ENCODE assay signal across 23 cellular contexts in the genomic region with DNA sequence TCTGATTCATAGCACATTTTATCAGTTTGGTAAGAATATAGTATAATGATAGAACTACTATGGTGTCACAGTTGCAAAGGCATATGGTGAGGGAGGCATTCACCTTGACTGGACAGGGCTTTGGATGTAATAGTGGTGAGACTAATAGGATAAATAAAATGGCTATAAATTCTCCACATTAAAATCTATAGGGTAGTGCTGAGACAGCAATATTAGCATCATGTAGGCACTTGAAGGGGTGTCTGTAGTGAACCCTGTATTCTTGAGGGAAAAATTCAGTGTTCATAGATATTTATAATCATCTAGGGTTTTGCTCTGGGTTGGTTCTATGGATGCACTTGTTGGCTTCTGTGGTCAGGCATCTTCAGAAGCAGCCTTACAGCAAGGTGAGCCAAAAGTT. TPM values are rescaled to one million over a fixed set of nuclear protein-coding genes. Genes with fewer than 3 reads are reported as not detected.
DNase-seq lines count a peak whose midpoint lies in the region; ATAC-seq, FAIRE-seq and TF ChIP-seq lines count a peak whose summit lies in the region.
"Had no signal": no experiment of that assay in that cellular context is flagged by ENCODE, and none has a peak within 500 bp of the region (broad histone marks: within the 10 kb centered on the region; RNA-seq: fewer than 3 reads in every experiment).

No MANE protein-coding gene starts in this region.

- no peak overlapping the region for H4K8ac ChIP-seq in IMR-90 (ENCODE audit: low read depth in 2 of 2, low read length in 2 of 2)

- H3K4me1 Mint-ChIP-seq in T-cell = no peaks in the 10 kb centered on the region

- no peaks in the 10 kb centered on the region for H3K79me1 ChIP-seq in IMR-90 (ENCODE audit: low read depth in 1 of 2, low read length in 2 of 2)

- peaks cover 34% of the 10 kb centered on the region in 2 donors for H3K27me3 Mint-ChIP-seq in T-cell

- dilution Hi-C loops in IMR-90 (cut with HindIII; ENCODE audit: low sequenced_read_pairs, unreplicated experiment) = no loop called here

- POLR2A ChIA-PET in HepG2 (lab: Yijun Ruan, JAX) (no interaction called here), IMR-90 (lab: Charles Lee; ENCODE audit: unreplicated experiment) (no interaction called here), T-cell (lab: Charles Lee) (no interaction called here)

- H3K9me3 ChIP-seq in HepG2 (ENCODE audit: low read length) (no peaks in the 10 kb centered on the region), right lobe of liver (no peaks in the 10 kb centered on the region), IMR-90 (ENCODE audit: control insufficient read depth, insufficient read depth, low read length) (peaks cover 19% of the 10 kb centered on the region), lung (ENCODE audit: control insufficient read depth in 2 of 2, insufficient read depth in 1 of 2, low read length in 1 of 2) (peaks cover 0 to 8% of the 10 kb centered on the region in 2 donors)
- H3K9me3 ChIP-seq: BE2C had no signal

- CTCF ChIA-PET in HepG2 (lab: Yijun Ruan, JAX; ENCODE audit: low intra/inter-chr PET ratio, low total read pairs) (no interaction called here), IMR-90 (lab: Yijun Ruan, JAX) (no interaction called here), T-cell (lab: Charles Lee) (no interaction called here)

- TF ChIP-seq RAD21 in HepG2 (CRISPR knock-in tag; IDR thresholded peaks at IDR 0.05) (no peak), IMR-90 (IDR thresholded peaks at IDR 0.05; ENCODE audit: low read length) (no peak)

- no peaks in the 10 kb centered on the region for H3K36me3 Mint-ChIP-seq in T-cell
- H3K36me3 Mint-ChIP-seq: CD8-positive, alpha-beta T cell had no signal

- no peak for FAIRE-seq in HepG2 (lab: Jason Lieb, UNC)
- FAIRE-seq: D721Med, GM12891, GM19239 had no signal

- no peak overlapping the region for H2BK15ac ChIP-seq in IMR-90 (ENCODE audit: low read depth, low read length)

- H3K36me3 ChIP-seq in HepG2 (replicated peaks in 1 of 2; ENCODE audit: control insufficient read depth in 1 of 2, insufficient read depth in 2 of 2, low read length in 2 of 2) (no peaks in the 10 kb centered on the region), right lobe of liver (no peaks in the 10 kb centered on the region), IMR-90 (ENCODE audit: control insufficient read depth, insufficient read depth, low read length) (no peaks in the 10 kb centered on the region), lung (ENCODE audit: control insufficient read depth in 2 of 2, insufficient read depth in 2 of 2, low read length in 2 of 2) (no peaks in the 10 kb centered on the region)
- H3K36me3 ChIP-seq: BE2C, BLaER1 had no signal

- no peak overlapping the region for H3K4ac ChIP-seq in IMR-90 (ENCODE audit: low read depth, low read length)

- no peaks in the 10 kb centered on the region for H3K4me1 ChIP-seq in HepG2 (ENCODE audit: insufficient read depth, low read length)
- no peaks in the 10 kb centered on the region for H3K4me1 ChIP-seq in right lobe of liver
- H3K4me1 ChIP-seq in IMR-90 (ENCODE audit: control insufficient read depth, insufficient read depth, low read length) = no peaks in the 10 kb centered on the region
- H3K4me1 ChIP-seq in lung (ENCODE audit: control insufficient read depth in 2 of 2, insufficient read depth in 2 of 2, low read length in 2 of 2) = no peaks in the 10 kb centered on the region

- TF ChIP-seq CTCF in HepG2 (CRISPR knock-in tag; IDR thresholded peaks at IDR 0.05) (no peak), right lobe of liver (IDR thresholded peaks at IDR 0.05) (no peak), IMR-90 (conservative IDR thresholded peaks at IDR 0.05; ENCODE audit: low read depth, low read length) (no peak), lung (IDR thresholded peaks at IDR 0.05; ENCODE audit: control extremely low read depth, extremely low read depth) (no peak)

- ATAC-seq in HepG2 = no peak
- ATAC-seq in right lobe of liver = no peak
- ATAC-seq in IMR-90 (ENCODE audit: low read depth) = no peak
- ATAC-seq in lung (ENCODE audit: insufficient read depth, low FRiP score) = peak; percentile 11
- no peak for ATAC-seq in T-cell (replicated peaks in 1 of 4)
- no peak for ATAC-seq in GM19351 (IDR thresholded peaks at IDR 0.05; ENCODE audit: unreplicated experiment)
- ATAC-seq: CD8-positive, alpha-beta T cell had no signal

- no peak overlapping the region for H2BK20ac ChIP-seq in IMR-90 (ENCODE audit: low read depth, low read length)

- H3K9me3 Mint-ChIP-seq in T-cell = peaks cover 0 to 7% (median 0%) of the 10 kb centered on the region in 3 donors
- H3K9me3 Mint-ChIP-seq: CD4-positive, alpha-beta T cell had no signal

- no peak for DNase-seq in HepG2 (ENCODE audit: low spot score)
- DNase-seq in right lobe of liver = no peak
- no peak for DNase-seq in IMR-90
- no peak for DNase-seq in lung (ENCODE audit: low spot score)
- DNase-seq in T-cell = no peak
- no peak for DNase-seq in NCI-H510A treated with DMSO at 0.1 percent for 48 hours (lab: John Stamatoyannopoulos, UW)
- DNase-seq: ACHN; BE2C; C1 segment of cervical spinal cord; Caco-2; Calu3; CD4-positive, alpha-beta T cell; CD8-positive, alpha-beta T cell; DMS79 treated with DMSO at 0.1 percent for 48 hours; GF-D8 had no signal

- no peak overlapping the region for H3K23ac ChIP-seq in IMR-90 (ENCODE audit: low read depth, low read length)

- H3K79me2 ChIP-seq in HepG2 (ENCODE audit: insufficient read depth, low read length) = no peaks in the 10 kb centered on the region

- no TSS peak for BruUV-seq in HepG2 (replicated peaks; lab: Mats Ljungman, UMichigan)
- no TSS peak for BruUV-seq in IMR-90 (replicated peaks; lab: Mats Ljungman, UMichigan)

- H2BK120ac ChIP-seq in IMR-90 (ENCODE audit: low read depth, low read length) = no peak overlapping the region

- H3K4me2 ChIP-seq in HepG2 (ENCODE audit: low read depth, low read length) (no peak overlapping the region), IMR-90 (ENCODE audit: low read depth, low read length) (no peak overlapping the region)
- H3K4me2 ChIP-seq: BLaER1 had no signal

- no peak overlapping the region for H3K14ac ChIP-seq in IMR-90 (replicated peaks; ENCODE audit: low read depth, low read length)

- no peak overlapping the region for H2AK9ac ChIP-seq in IMR-90 (replicated peaks; ENCODE audit: low read depth, low read length, poor library complexity)

- no peak overlapping the region for H3K4me3 Mint-ChIP-seq in T-cell
- H3K4me3 Mint-ChIP-seq: CD4-positive, alpha-beta T cell; CD8-positive, alpha-beta T cell had no signal

- H4K5ac ChIP-seq in IMR-90 (ENCODE audit: low read depth, low read length) = no peak overlapping the region

- H2AFZ ChIP-seq in HepG2 (ENCODE audit: low read length) (no peak overlapping the region), IMR-90 (replicated peaks; ENCODE audit: low read length, poor library complexity) (no peak overlapping the region)

- no peak overlapping the region for H4K91ac ChIP-seq in IMR-90 (ENCODE audit: insufficient read depth, low read depth, low read length)

- no peaks in the 10 kb centered on the region for H3K9me1 ChIP-seq in IMR-90 (ENCODE audit: insufficient read depth, low read length)

- no peak overlapping the region for H3K27ac Mint-ChIP-seq in T-cell
- H3K27ac Mint-ChIP-seq: CD4-positive, alpha-beta T cell; CD8-positive, alpha-beta T cell had no signal

- intact Hi-C loops in HepG2 (cut with micrococcal nuclease; ENCODE audit: unreplicated experiment) = no loop called here
- intact Hi-C loops in right lobe of liver (cut with DNase I) = no loop called here
- intact Hi-C loops in IMR-90 (cut with micrococcal nuclease) = no loop called here

- H3K56ac ChIP-seq in IMR-90 (ENCODE audit: extremely low read depth, insufficient read depth, low read length) = no peak overlapping the region

- H2BK5ac ChIP-seq in IMR-90 (ENCODE audit: low read depth, low read length, poor library complexity, severe bottlenecking) = no peak overlapping the region

- no peak overlapping the region for H3K9ac ChIP-seq in HepG2 (ENCODE audit: insufficient read depth, low read depth, low read length)
- no peak overlapping the region for H3K9ac ChIP-seq in IMR-90 (ENCODE audit: low read depth, low read length)
- H3K9ac ChIP-seq: BLaER1 had no signal

- H3K27me3 ChIP-seq in HepG2 (ENCODE audit: control insufficient read depth in 1 of 2, insufficient read depth in 2 of 2, low read length in 2 of 2) (no peaks in the 10 kb centered on the region), right lobe of liver (no peaks in the 10 kb centered on the region), IMR-90 (ENCODE audit: control insufficient read depth, insufficient read depth, low read length) (no peaks in the 10 kb centered on the region), lung (ENCODE audit: control insufficient read depth, insufficient read depth) (no peaks in the 10 kb centered on the region)
- H3K27me3 ChIP-seq: BE2C, BLaER1 had no signal

- no peak overlapping the region for H3K27ac ChIP-seq in HepG2 (ENCODE audit: extremely low read length, insufficient read depth, low read length)
- H3K27ac ChIP-seq in right lobe of liver = no peak overlapping the region
- H3K27ac ChIP-seq in IMR-90 (ENCODE audit: insufficient read depth, low read length) = no peak overlapping the region
- no peak overlapping the region for H3K27ac ChIP-seq in lung (ENCODE audit: low read depth in 1 of 2, low read length in 1 of 2)
- H3K27ac ChIP-seq: 22Rv1, BLaER1 had no signal

- in situ Hi-C loops in HepG2 (cut with HindIII; ENCODE audit: extremely low pct_ligation_motif_present, low pct_unique_long_range_greater_than_20kb) = no loop called here
- in situ Hi-C loops in IMR-90 (cut with MboI; ENCODE audit: low sequenced_read_pairs) = no loop called here

- H2AK5ac ChIP-seq in IMR-90 (ENCODE audit: low read depth, low read length) = no peak overlapping the region

- no peak overlapping the region for H3K4me3 ChIP-seq in HepG2 (replicated peaks in 1 of 3; ENCODE audit: insufficient read depth in 1 of 3, low read depth in 2 of 3, low read length in 3 of 3)
- no peak overlapping the region for H3K4me3 ChIP-seq in right lobe of liver
- no peak overlapping the region for H3K4me3 ChIP-seq in IMR-90 (ENCODE audit: insufficient read depth, low read depth, low read length)
- no peak overlapping the region for H3K4me3 ChIP-seq in lung
- H3K4me3 ChIP-seq: BLaER1 had no signal

- TF ChIP-seq POLR2A in HepG2 (IDR thresholded peaks at IDR 0.05; ENCODE audit: insufficient read depth in 1 of 2, low read depth in 2 of 2, low read length in 2 of 2) (no peak), right lobe of liver (IDR thresholded peaks at IDR 0.05) (no peak), IMR-90 (IDR thresholded peaks at IDR 0.05; ENCODE audit: low read depth, low read length) (no peak)

- no peak overlapping the region for H3K18ac ChIP-seq in IMR-90 (ENCODE audit: low read depth, low read length)

- no peak for TF ChIP-seq EP300 in HepG2 (IDR thresholded peaks at IDR 0.05; ENCODE audit: low read depth in 2 of 2, low read length in 2 of 2)
- TF ChIP-seq EP300 in HepG2 (CRISPR knock-in tag; IDR thresholded peaks at IDR 0.05; ENCODE audit: borderline replicate concordance) = no peak

- no peaks in the 10 kb centered on the region for H4K20me1 ChIP-seq in HepG2 (ENCODE audit: insufficient read depth, low read length)
- no peaks in the 10 kb centered on the region for H4K20me1 ChIP-seq in IMR-90 (ENCODE audit: insufficient read depth, low read length)
- H4K20me1 ChIP-seq: BLaER1 had no signal

RNA-seq across cellular contexts. Expression of a gene that starts 59.3 kb away (rescaled TPM):
- 0.29 TPM in 1 of 2 replicates, not detected in the other for total RNA-seq in HepG2 (2016; rRNA removed; fragmentation: Illumina TruSeq; extraction: Trizol)
- total RNA-seq in HepG2 (2016; cell fraction: cytosol; rRNA removed; fragmentation: Illumina TruSeq; extraction: Trizol; ENCODE audit: low read depth) = not detected in 2 replicates
- 0.24 and 0.68 TPM in 2 replicates for total RNA-seq in HepG2 (2016; cell fraction: insoluble cytoplasmic fraction; rRNA removed; fragmentation: Illumina TruSeq; extraction: Trizol)
- 0.09 TPM in 1 of 2 replicates, not detected in the other for total RNA-seq in HepG2 (2016; cell fraction: membrane; rRNA removed; fragmentation: Illumina TruSeq; extraction: Trizol)
- total RNA-seq in HepG2 (2016; cell fraction: nucleus; rRNA removed; fragmentation: Illumina TruSeq; extraction: Trizol) = 1.2 TPM in 1 of 2 replicates, not detected in the other
- polyA plus RNA-seq in HepG2 (2011; rRNA removed) = not detected in 2 replicates
- polyA plus RNA-seq in HepG2 (2011; cell fraction: cytosol; rRNA removed) = not detected in 2 replicates
- not detected in 2 replicates for polyA plus RNA-seq in HepG2 (2011; cell fraction: nucleus; rRNA removed)
- polyA plus RNA-seq in HepG2 (2012) = not detected in 2 replicates
- not detected in 2 replicates for polyA plus RNA-seq in HepG2 (2016; cell fraction: cytosol; fragmentation: Illumina TruSeq; extraction: Trizol; ENCODE audit: low read depth)
- polyA plus RNA-seq in HepG2 (2016; cell fraction: insoluble cytoplasmic fraction; fragmentation: Illumina TruSeq; extraction: Trizol; ENCODE audit: low read depth) = not detected in 2 replicates
- 0.14 TPM in 1 of 2 replicates, not detected in the other for polyA plus RNA-seq in HepG2 (2016; cell fraction: membrane; fragmentation: Illumina TruSeq; extraction: Trizol; ENCODE audit: low read depth)
- not detected in 2 replicates for polyA plus RNA-seq in HepG2 (2016; cell fraction: nucleus; fragmentation: Illumina TruSeq; extraction: Trizol; ENCODE audit: insufficient read depth, low read depth)
- 1.7 TPM in 1 of 2 replicates, not detected in the other for polyA minus RNA-seq in HepG2 (2011; rRNA and poly(A)+ RNA removed; ENCODE audit: low replicate concordance)
- not detected in 2 replicates for polyA minus RNA-seq in HepG2 (2011; cell fraction: cytosol; rRNA and poly(A)+ RNA removed)
- polyA minus RNA-seq in HepG2 (2011; cell fraction: nucleus; rRNA and poly(A)+ RNA removed) = not detected in 2 replicates
- total RNA-seq in right lobe of liver = 10 to 100 TPM in 3 of 6 experiments, 1 to 10 TPM in 2, under 1 TPM in 1; 0.95 to 15.0 (median 7.3) TPM
- total RNA-seq in IMR-90 (2012; rRNA removed) = not detected in 2 replicates
- polyA plus RNA-seq in IMR-90 (2012; rRNA removed) = not detected in 2 replicates
- not detected in 2 replicates for polyA plus RNA-seq in IMR-90 (2012; cell fraction: cytosol; rRNA removed)
- not detected in 2 replicates for polyA plus RNA-seq in IMR-90 (2012; cell fraction: nucleus; rRNA removed; ENCODE audit: low replicate concordance)
- total RNA-seq in lung = 10 to 100 TPM; 25.3 to 54.6 TPM
- 10 to 100 TPM; 16.5 to 36.4 TPM for polyA plus RNA-seq in lung
- total RNA-seq in T-cell = 1 to 10 TPM in 3 of 5 donors, under 1 TPM in 2; 0.82 to 2.4 (median 1.1) TPM
- total RNA-seq: A673 had no signal
- polyA plus RNA-seq: AG04450 had no signal
